Comparison of ENCODE assay signal across 10 cellular contexts in the genomic region with DNA sequence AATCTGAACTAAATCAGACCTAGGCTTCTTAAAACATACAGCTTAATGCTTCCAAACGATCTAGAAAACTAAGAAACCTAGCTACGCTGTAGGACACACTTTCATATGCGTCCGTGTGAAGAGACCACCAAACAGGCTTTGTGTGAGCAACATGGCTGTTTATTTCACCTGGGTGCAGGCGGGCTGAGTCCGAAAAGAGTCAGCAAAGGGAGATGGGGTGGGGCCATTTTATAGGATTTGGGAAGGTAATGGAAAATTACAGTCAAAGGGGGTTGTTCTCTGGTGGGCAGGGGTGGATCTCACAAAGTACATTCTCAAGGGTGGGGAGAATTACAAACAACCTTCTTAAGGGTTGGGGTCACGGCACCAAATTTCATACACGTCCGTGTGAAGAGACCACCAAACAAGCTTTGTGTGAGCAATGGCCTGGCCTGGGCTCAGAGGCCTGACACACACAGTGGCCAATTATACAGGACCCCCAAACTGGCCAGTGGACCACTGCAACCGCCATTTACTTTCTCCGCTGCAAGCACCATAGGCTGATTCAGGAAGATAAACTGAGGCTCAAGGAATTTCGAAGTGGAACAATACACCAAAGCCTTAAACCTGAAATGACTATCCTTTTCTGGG. TPM values are rescaled to one million over a fixed set of nuclear protein-coding genes. Genes with fewer than 3 reads are reported as not detected.
DNase-seq lines count a peak whose midpoint lies in the region; ATAC-seq and TF ChIP-seq lines count a peak whose summit lies in the region.
"Not testable (repeated sequence)": the region's sequence is repeated elsewhere in the genome, so short reads cannot be mapped to it uniquely, and the experiment has no call there.
"Had no signal": no experiment of that assay in that cellular context is flagged by ENCODE, and none has a peak within 500 bp of the region (broad histone marks: within the 10 kb centered on the region; RNA-seq: fewer than 3 reads in every experiment).

No MANE protein-coding gene starts in this region.

- not testable (repeated sequence) for H3K9me3 ChIP-seq in AG04450 (ENCODE audit: control insufficient read depth, insufficient read depth, low read length); HCT116 (ENCODE audit: control insufficient read depth in 1 of 2, insufficient read depth in 1 of 2, low read depth in 1 of 2, low read length in 2 of 2); SJCRH30 (replicated peaks); right cardiac atrium (ENCODE audit: control insufficient read depth, low read length); skeletal muscle tissue (ENCODE audit: control insufficient read depth in 3 of 3, low read length in 3 of 3)

- H3K27ac ChIP-seq in AG04450 (ENCODE audit: low read depth, low read length); SJCRH30: not testable (repeated sequence)
- H3K27ac ChIP-seq in HCT116 (ENCODE audit: low read depth, low read length) (peak overlapping the region; percentile 73), dorsolateral prefrontal cortex (peak overlapping the region in 28 of 59 donors; percentile 7 to 96 (median 89)), right cardiac atrium (ENCODE audit: low read length) (peak overlapping the region; percentile 91), skeletal muscle tissue (ENCODE audit: low read depth, low read length) (peak overlapping the region; percentile 76)

- not testable (repeated sequence) for H3K9me2 ChIP-seq in HCT116 (ENCODE audit: insufficient read depth)

- peaks cover 44% of the 10 kb centered on the region for H3K79me2 ChIP-seq in HCT116 (ENCODE audit: insufficient read depth, low read length)

- intact Hi-C loops in HCT116 (cut with micrococcal nuclease); dorsolateral prefrontal cortex (cut with DNase I); right cardiac atrium (cut with DNase I): not testable (repeated sequence)

- peaks cover 51% of the 10 kb centered on the region for H3K4me1 Mint-ChIP-seq in activated naive CD4-positive, alpha-beta T cell treated with anti-CD3 and anti-CD28 coated beads, Interleukin-2, amount 50 U/mL, for 24 hours
- H3K4me1 Mint-ChIP-seq in naive B cell: peaks cover 17 to 50% (median 48%) of the 10 kb centered on the region in 3 donors

- not testable (repeated sequence) for TF ChIP-seq POLR2A in HCT116 (IDR thresholded peaks at IDR 0.05; ENCODE audit: borderline replicate concordance, extremely low read depth, insufficient read depth, insufficient read length)

- not testable (repeated sequence) for H3K9me3 Mint-ChIP-seq in activated naive CD4-positive, alpha-beta T cell treated with anti-CD3 and anti-CD28 coated beads, Interleukin-2, amount 50 U/mL, for 24 hours; naive B cell

- peaks cover 6 to 14% of the 10 kb centered on the region in 2 experiments; a peak in 3 of 4 replicates for H3K4me1 ChIP-seq in HCT116 (ENCODE audit: control insufficient read depth in 1 of 2, insufficient read depth in 2 of 2, low read length in 2 of 2)
- not testable (repeated sequence) for H3K4me1 ChIP-seq in SJCRH30; right cardiac atrium (ENCODE audit: control insufficient read depth, insufficient read depth, low read length); skeletal muscle tissue (ENCODE audit: control insufficient read depth in 3 of 3, insufficient read depth in 3 of 3, low read length in 3 of 3)

- peak overlapping the region; percentile 76 for H3K9ac ChIP-seq in HCT116 (ENCODE audit: low read length)
- not testable (repeated sequence) for H3K9ac ChIP-seq in skeletal muscle tissue (ENCODE audit: low read depth in 1 of 3, low read length in 3 of 3)

- not testable (repeated sequence) for H4K20me1 ChIP-seq in HCT116 (ENCODE audit: insufficient read depth)

- not testable (repeated sequence) for TF ChIP-seq CTCF in AG04450 (IDR thresholded peaks at IDR 0.05; ENCODE audit: low read depth, low read length); HCT116 (IDR thresholded peaks at IDR 0.05 in 2 of 3, conservative IDR thresholded peaks at IDR 0.05 in 1 of 3; ENCODE audit: borderline replicate concordance in 1 of 3, insufficient read depth in 1 of 3, low read depth in 2 of 3, low read length in 2 of 3); dorsolateral prefrontal cortex (IDR thresholded peaks at IDR 0.05 in 54 of 56, conservative IDR thresholded peaks at IDR 0.05 in 2 of 56; ENCODE audit: low read depth in 1 of 56, partially characterized antibody in 56 of 56)

- peak overlapping the region; percentile 89 for H3K4me2 ChIP-seq in HCT116 (ENCODE audit: low read length)

- H2AFZ ChIP-seq in HCT116 (ENCODE audit: low read depth, low read length, poor library complexity, severe bottlenecking): not testable (repeated sequence)

- 76% methylated on average over 12 of the region's 12 CpGs for WGBS in right cardiac atrium

- not testable (repeated sequence) for H3K27me3 Mint-ChIP-seq in activated naive CD4-positive, alpha-beta T cell treated with anti-CD3 and anti-CD28 coated beads, Interleukin-2, amount 50 U/mL, for 24 hours; naive B cell

- RAD21 ChIA-PET in HCT116 (lab: Charles Lee; ENCODE audit: low non-redundant PET in 1 of 2, low total read pairs in 2 of 2, uncharacterized antibody in 2 of 2, unreplicated experiment in 2 of 2): not testable (repeated sequence)

- H3K36me3 ChIP-seq in HCT116 (ENCODE audit: control insufficient read depth in 1 of 2, insufficient read depth in 2 of 2, low read length in 2 of 2); SJCRH30; skeletal muscle tissue (ENCODE audit: control insufficient read depth in 3 of 3, insufficient read depth in 3 of 3, low read length in 3 of 3): not testable (repeated sequence)

- H3K36me3 Mint-ChIP-seq in activated naive CD4-positive, alpha-beta T cell treated with anti-CD3 and anti-CD28 coated beads, Interleukin-2, amount 50 U/mL, for 24 hours; naive B cell: not testable (repeated sequence)

- TF ChIP-seq RAD21 in HCT116 (IDR thresholded peaks at IDR 0.05; ENCODE audit: low read depth): not testable (repeated sequence)

- H3K27ac Mint-ChIP-seq in activated naive CD4-positive, alpha-beta T cell treated with anti-CD3 and anti-CD28 coated beads, Interleukin-2, amount 50 U/mL, for 24 hours: not testable (repeated sequence)
- H3K27ac Mint-ChIP-seq in naive B cell: peak overlapping the region; percentile 85 to 95 (median 91)

- not testable (repeated sequence) for BruUV-seq in HCT116 (replicated peaks; lab: Mats Ljungman, UMichigan)

- peak overlapping the region; percentile 78 for H3K4me3 Mint-ChIP-seq in activated naive CD4-positive, alpha-beta T cell treated with anti-CD3 and anti-CD28 coated beads, Interleukin-2, amount 50 U/mL, for 24 hours
- peak overlapping the region; percentile 80 to 94 (median 90) for H3K4me3 Mint-ChIP-seq in naive B cell

- CTCF ChIA-PET in AG04450 (lab: Charles Lee); HCT116 (lab: Charles Lee): not testable (repeated sequence)

- DNase-seq in AG04450 (ENCODE audit: low read depth, low spot score); HCT116 (ENCODE audit: low read depth, low spot score); SJCRH30; dorsolateral prefrontal cortex; right cardiac atrium; naive B cell: not testable (repeated sequence)

- not testable (repeated sequence) for ATAC-seq in HCT116; right cardiac atrium; naive B cell (ENCODE audit: low read depth in 2 of 2)

- H3K4me3 ChIP-seq in AG04450 (ENCODE audit: low read depth, low read length) (peak overlapping the region; percentile 70; the same call in 1 of the 2 replicates), HCT116 (replicated peaks in 1 of 2; ENCODE audit: low read depth in 1 of 2, low read length in 2 of 2) (peak overlapping the region; percentile 72 to 73), SJCRH30 (peak overlapping the region; percentile 91), dorsolateral prefrontal cortex (peak overlapping the region in 42 of 59 donors; percentile 74 to 95 (median 84)), right cardiac atrium (ENCODE audit: low read length) (peak overlapping the region; percentile 99)
- not testable (repeated sequence) for H3K4me3 ChIP-seq in skeletal muscle tissue (ENCODE audit: low read length in 3 of 3)

- POLR2A ChIA-PET in AG04450 (lab: Yijun Ruan, JAX); HCT116 (lab: Charles Lee): not testable (repeated sequence)

- H3K27me3 ChIP-seq in AG04450 (ENCODE audit: control insufficient read depth, insufficient read depth, low read length); HCT116 (ENCODE audit: insufficient read depth, low read length); SJCRH30; dorsolateral prefrontal cortex; right cardiac atrium (ENCODE audit: control insufficient read depth, insufficient read depth); skeletal muscle tissue (ENCODE audit: control insufficient read depth in 3 of 3, insufficient read depth in 3 of 3, low read length in 3 of 3): not testable (repeated sequence)

RNA-seq across cellular contexts. Expression of a gene that starts 58.4 kb away (rescaled TPM):
- polyA plus RNA-seq in AG04450 (2011; rRNA removed) (not detected in 2 replicates), right cardiac atrium (40.4 TPM), naive B cell (ENCODE audit: low read depth in 6 of 6) (not detected)
- not detected in 2 replicates for polyA minus RNA-seq in AG04450 (2011; rRNA and poly(A)+ RNA removed)
- total RNA-seq in HCT116 (2021; ENCODE audit: unreplicated experiment) (not detected), dorsolateral prefrontal cortex (100 to 1,000 TPM in 35 of 120 experiments, 10 to 100 TPM in 85; 21.0 to 129 (median 87.1) TPM), right cardiac atrium (10 to 100 TPM; 15.7 to 40.5 (median 31.3) TPM), skeletal muscle tissue (not detected)
- 0.02 and 0.05 TPM in 2 replicates for polyA plus RNA-seq in HCT116 (2012)
- total RNA-seq in SJCRH30 (2014; rRNA removed; shearing (Covaris generic)): 0.04 and 0.25 TPM in 2 replicates
- total RNA-seq: lung, urinary bladder had no signal
- polyA plus RNA-seq: lung, urinary bladder had no signal

Comparison
In these comparisons a context has a peak if more than half of its experiments do, and no peak if none do; other contexts are left out.
1. RNA of a gene that starts 58.4 kb away (total RNA-seq): 21.0 to 129 TPM in dorsolateral prefrontal cortex and 15.7 to 40.5 TPM in right cardiac atrium; not detected in HCT116 (single experiment), 0.04 to 0.25 TPM in SJCRH30 and not detected in skeletal muscle tissue (single experiment); every median in the first group is over 10 times any median in the second.